In the genomic region with DNA sequence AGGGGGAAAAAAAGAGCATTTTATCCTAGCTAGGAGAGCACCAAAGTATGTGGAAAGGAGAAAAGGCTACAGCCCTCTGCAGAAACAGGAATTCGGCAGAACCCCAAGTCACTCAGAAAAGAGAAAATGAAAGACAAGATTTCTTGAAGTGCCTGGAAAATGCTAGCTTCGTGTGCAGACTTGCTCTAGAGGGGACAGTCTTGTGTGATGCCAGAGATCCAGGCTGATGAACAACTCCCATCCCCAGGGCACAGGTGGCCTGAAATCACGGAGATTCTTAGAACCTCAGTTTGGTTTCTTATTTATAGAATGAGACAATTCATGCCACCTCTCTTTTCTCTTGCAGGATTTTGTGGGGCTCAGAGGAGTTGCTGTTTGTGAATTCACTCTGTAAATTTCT, we compare ENCODE assay signal across 2 cellular contexts.
TF ChIP-seq lines count a peak whose summit lies in the region.

No MANE protein-coding gene starts in this region.

TF ChIP-seq in SK-N-SH, 30 proteins besides CTCF, POLR2A, EP300 and RAD21 (continued from another document):
- TF ChIP-seq, protein P1, sequence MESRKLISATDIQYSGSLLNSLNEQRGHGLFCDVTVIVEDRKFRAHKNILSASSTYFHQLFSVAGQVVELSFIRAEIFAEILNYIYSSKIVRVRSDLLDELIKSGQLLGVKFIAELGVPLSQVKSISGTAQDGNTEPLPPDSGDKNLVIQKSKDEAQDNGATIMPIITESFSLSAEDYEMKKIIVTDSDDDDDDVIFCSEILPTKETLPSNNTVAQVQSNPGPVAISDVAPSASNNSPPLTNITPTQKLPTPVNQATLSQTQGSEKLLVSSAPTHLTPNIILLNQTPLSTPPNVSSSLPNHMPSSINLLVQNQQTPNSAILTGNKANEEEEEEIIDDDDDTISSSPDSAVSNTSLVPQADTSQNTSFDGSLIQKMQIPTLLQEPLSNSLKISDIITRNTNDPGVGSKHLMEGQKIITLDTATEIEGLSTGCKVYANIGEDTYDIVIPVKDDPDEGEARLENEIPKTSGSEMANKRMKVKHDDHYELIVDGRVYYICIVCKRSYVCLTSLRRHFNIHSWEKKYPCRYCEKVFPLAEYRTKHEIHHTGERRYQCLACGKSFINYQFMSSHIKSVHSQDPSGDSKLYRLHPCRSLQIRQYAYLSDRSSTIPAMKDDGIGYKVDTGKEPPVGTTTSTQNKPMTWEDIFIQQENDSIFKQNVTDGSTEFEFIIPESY (IDR thresholded peaks at IDR 0.05; ENCODE audit: borderline replicate concordance, low read depth) = no peak
- TF ChIP-seq SIN3A (IDR thresholded peaks at IDR 0.05; ENCODE audit: borderline replicate concordance, low read depth, low read length) (no peak), YY1 (IDR thresholded peaks at IDR 0.05; ENCODE audit: low read depth) (no peak), JUND (IDR thresholded peaks at IDR 0.05) (no peak), MEF2A (IDR thresholded peaks at IDR 0.05; ENCODE audit: borderline replicate concordance, low read depth) (no peak), FOSL2 (IDR thresholded peaks at IDR 0.05; ENCODE audit: borderline replicate concordance, low read depth) (no peak)
- TF ChIP-seq, protein P2, sequence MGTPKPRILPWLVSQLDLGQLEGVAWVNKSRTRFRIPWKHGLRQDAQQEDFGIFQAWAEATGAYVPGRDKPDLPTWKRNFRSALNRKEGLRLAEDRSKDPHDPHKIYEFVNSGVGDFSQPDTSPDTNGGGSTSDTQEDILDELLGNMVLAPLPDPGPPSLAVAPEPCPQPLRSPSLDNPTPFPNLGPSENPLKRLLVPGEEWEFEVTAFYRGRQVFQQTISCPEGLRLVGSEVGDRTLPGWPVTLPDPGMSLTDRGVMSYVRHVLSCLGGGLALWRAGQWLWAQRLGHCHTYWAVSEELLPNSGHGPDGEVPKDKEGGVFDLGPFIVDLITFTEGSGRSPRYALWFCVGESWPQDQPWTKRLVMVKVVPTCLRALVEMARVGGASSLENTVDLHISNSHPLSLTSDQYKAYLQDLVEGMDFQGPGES (IDR thresholded peaks at IDR 0.05; ENCODE audit: low read depth, low read length) = no peak
- TF ChIP-seq, protein P3, sequence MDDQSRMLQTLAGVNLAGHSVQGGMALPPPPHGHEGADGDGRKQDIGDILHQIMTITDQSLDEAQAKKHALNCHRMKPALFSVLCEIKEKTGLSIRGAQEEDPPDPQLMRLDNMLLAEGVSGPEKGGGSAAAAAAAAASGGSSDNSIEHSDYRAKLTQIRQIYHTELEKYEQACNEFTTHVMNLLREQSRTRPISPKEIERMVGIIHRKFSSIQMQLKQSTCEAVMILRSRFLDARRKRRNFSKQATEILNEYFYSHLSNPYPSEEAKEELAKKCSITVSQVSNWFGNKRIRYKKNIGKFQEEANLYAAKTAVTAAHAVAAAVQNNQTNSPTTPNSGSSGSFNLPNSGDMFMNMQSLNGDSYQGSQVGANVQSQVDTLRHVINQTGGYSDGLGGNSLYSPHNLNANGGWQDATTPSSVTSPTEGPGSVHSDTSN (IDR thresholded peaks at IDR 0.05) = no peak

TF ChIP-seq in SK-N-SH treated with all-trans-retinoic acid at 6 μM for 48 hours, 23 proteins besides CTCF, POLR2A, EP300 and RAD21 (continued from another document):
- TF ChIP-seq, protein P4, sequence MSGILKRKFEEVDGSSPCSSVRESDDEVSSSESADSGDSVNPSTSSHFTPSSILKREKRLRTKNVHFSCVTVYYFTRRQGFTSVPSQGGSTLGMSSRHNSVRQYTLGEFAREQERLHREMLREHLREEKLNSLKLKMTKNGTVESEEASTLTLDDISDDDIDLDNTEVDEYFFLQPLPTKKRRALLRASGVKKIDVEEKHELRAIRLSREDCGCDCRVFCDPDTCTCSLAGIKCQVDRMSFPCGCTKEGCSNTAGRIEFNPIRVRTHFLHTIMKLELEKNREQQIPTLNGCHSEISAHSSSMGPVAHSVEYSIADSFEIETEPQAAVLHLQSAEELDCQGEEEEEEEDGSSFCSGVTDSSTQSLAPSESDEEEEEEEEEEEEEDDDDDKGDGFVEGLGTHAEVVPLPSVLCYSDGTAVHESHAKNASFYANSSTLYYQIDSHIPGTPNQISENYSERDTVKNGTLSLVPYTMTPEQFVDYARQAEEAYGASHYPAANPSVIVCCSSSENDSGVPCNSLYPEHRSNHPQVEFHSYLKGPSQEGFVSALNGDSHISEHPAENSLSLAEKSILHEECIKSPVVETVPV (CRISPR knock-in tag; IDR thresholded peaks at IDR 0.05) = no peak
- TF ChIP-seq ZNF8 (CRISPR knock-in tag; IDR thresholded peaks at IDR 0.05) (no peak), ZFP3 (CRISPR knock-in tag; IDR thresholded peaks at IDR 0.05) (no peak), ZNF70 (CRISPR knock-in tag; IDR thresholded peaks at IDR 0.05) (no peak), OSR1 (CRISPR knock-in tag; IDR thresholded peaks at IDR 0.05) (no peak), SNAI2 (CRISPR knock-in tag; IDR thresholded peaks at IDR 0.05) (no peak), ZFP30 (CRISPR knock-in tag; IDR thresholded peaks at IDR 0.05) (no peak), BACH2 (CRISPR knock-in tag; IDR thresholded peaks at IDR 0.05; ENCODE audit: borderline replicate concordance) (no peak), ESRRG (CRISPR knock-in tag; IDR thresholded peaks at IDR 0.05) (no peak), PPARA (CRISPR knock-in tag; IDR thresholded peaks at IDR 0.05; ENCODE audit: borderline replicate concordance) (no peak), ISL1 (CRISPR knock-in tag; IDR thresholded peaks at IDR 0.05) (no peak), ZNF565 (CRISPR knock-in tag; conservative IDR thresholded peaks at IDR 0.05; ENCODE audit: low read depth) (no peak)
- TF ChIP-seq, protein P5, sequence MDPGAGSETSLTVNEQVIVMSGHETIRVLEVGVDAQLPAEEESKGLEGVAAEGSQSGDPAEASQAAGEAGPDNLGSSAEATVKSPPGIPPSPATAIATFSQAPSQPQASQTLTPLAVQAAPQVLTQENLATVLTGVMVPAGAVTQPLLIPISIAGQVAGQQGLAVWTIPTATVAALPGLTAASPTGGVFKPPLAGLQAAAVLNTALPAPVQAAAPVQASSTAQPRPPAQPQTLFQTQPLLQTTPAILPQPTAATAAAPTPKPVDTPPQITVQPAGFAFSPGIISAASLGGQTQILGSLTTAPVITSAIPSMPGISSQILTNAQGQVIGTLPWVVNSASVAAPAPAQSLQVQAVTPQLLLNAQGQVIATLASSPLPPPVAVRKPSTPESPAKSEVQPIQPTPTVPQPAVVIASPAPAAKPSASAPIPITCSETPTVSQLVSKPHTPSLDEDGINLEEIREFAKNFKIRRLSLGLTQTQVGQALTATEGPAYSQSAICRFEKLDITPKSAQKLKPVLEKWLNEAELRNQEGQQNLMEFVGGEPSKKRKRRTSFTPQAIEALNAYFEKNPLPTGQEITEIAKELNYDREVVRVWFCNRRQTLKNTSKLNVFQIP (CRISPR knock-in tag; IDR thresholded peaks at IDR 0.05; ENCODE audit: borderline replicate concordance, low read depth) = no peak
- TF ChIP-seq, protein P6, sequence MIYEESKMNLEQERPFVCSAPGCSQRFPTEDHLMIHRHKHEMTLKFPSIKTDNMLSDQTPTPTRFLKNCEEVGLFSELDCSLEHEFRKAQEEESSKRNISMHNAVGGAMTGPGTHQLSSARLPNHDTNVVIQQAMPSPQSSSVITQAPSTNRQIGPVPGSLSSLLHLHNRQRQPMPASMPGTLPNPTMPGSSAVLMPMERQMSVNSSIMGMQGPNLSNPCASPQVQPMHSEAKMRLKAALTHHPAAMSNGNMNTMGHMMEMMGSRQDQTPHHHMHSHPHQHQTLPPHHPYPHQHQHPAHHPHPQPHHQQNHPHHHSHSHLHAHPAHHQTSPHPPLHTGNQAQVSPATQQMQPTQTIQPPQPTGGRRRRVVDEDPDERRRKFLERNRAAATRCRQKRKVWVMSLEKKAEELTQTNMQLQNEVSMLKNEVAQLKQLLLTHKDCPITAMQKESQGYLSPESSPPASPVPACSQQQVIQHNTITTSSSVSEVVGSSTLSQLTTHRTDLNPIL (CRISPR knock-in tag; IDR thresholded peaks at IDR 0.05; ENCODE audit: low read depth) = no peak
